In the genomic region with DNA sequence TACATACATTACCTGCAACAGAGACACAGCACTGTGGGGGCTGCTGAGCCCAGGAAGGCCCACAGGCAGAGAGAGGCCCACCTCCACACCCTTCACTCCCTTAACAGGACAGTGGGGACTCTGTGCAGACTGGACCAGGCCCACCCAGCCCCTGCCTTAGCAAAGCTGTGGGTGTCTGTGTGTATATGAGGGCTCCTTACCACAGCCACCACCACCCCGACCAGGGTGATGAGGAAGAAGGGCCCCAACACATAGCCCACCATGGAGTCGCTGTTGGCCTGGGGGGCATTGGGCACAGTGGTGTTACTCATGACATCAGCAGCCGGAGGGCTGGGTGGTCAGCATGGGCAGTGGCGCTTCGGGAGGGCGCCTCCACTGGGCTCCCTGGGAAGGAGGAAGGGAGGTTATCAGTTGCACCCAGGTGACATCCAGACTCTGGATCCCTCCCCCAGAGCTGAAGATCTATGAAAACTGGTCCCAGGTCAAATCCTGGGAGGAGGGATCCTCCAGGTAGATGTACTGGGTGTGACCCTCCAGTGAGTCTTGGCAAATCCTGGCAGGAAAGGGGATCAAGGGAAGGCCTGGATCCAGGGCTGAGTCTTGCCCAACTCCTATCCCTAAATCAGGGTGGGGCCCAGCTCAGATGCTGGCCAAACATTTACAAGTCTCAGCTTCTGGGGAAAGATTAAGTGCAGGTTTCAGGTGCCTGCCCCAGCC, we compare ENCODE assay signal across 8 cellular contexts. TPM values are rescaled to one million over a fixed set of nuclear protein-coding genes. Genes with fewer than 3 reads are reported as not detected.
A peak's percentile ranks its signal among the peaks of the same experiment; 100 is the strongest.
DNase-seq lines count a peak whose midpoint lies in the region; ATAC-seq and TF ChIP-seq lines count a peak whose summit lies in the region.

No MANE protein-coding gene starts in this region.

- H3K36me3 Mint-ChIP-seq in CD4-positive, CD25-positive, alpha-beta regulatory T cell: peaks cover under 1% of the 10 kb centered on the region
- peaks cover 9% of the 10 kb centered on the region for H3K36me3 Mint-ChIP-seq in neural crest cell (ENCODE audit: low read depth)

- H3K9me3 ChIP-seq in CD4-positive, CD25-positive, alpha-beta regulatory T cell (ENCODE audit: control insufficient read depth in 2 of 2, low read length in 2 of 2): no peaks in the 10 kb centered on the region
- H3K9me3 ChIP-seq in KOPT-K1 (ENCODE audit: insufficient read depth, low read length, poor library complexity, severe bottlenecking): no peaks in the 10 kb centered on the region

- TF ChIP-seq CTCF in coronary artery (IDR thresholded peaks at IDR 0.05): no peak
- no peak for TF ChIP-seq CTCF in neural crest cell (conservative IDR thresholded peaks at IDR 0.05)

- peak overlapping the region; percentile 79 for H3K4me3 ChIP-seq in CD4-positive, CD25-positive, alpha-beta regulatory T cell (ENCODE audit: low read depth, low read length)
- peak overlapping the region; percentile 91 for H3K4me3 ChIP-seq in coronary artery

- H3K36me3 ChIP-seq in CD4-positive, CD25-positive, alpha-beta regulatory T cell (ENCODE audit: control insufficient read depth, insufficient read depth, low read length): peaks cover 13% of the 10 kb centered on the region
- H3K36me3 ChIP-seq in KOPT-K1 (ENCODE audit: insufficient read depth, low read length): peaks cover 45% of the 10 kb centered on the region

- ATAC-seq in CD4-positive, CD25-positive, alpha-beta regulatory T cell (ENCODE audit: low read depth in 2 of 2): no peak
- no peak for ATAC-seq in GM21576 (IDR thresholded peaks at IDR 0.05; ENCODE audit: unreplicated experiment)

- peak overlapping the region; percentile 91 to 100 (median 94) for H3K4me3 Mint-ChIP-seq in CD4-positive, CD25-positive, alpha-beta regulatory T cell
- H3K4me3 Mint-ChIP-seq in neural crest cell: peak overlapping the region; percentile 93

- no peaks in the 10 kb centered on the region for H3K27me3 ChIP-seq in CD4-positive, CD25-positive, alpha-beta regulatory T cell (ENCODE audit: control insufficient read depth, insufficient read depth, low read length)

- no peaks in the 10 kb centered on the region for H3K9me3 Mint-ChIP-seq in CD4-positive, CD25-positive, alpha-beta regulatory T cell
- peaks cover 2% of the 10 kb centered on the region for H3K9me3 Mint-ChIP-seq in neural crest cell

- peak overlapping the region; percentile 91 to 96 (median 96) for H3K27ac Mint-ChIP-seq in CD4-positive, CD25-positive, alpha-beta regulatory T cell
- no peak overlapping the region for H3K27ac Mint-ChIP-seq in neural crest cell (ENCODE audit: unreplicated experiment)

- peaks cover 0 to 47% (median 25%) of the 10 kb centered on the region in 4 donors for H3K4me1 Mint-ChIP-seq in CD4-positive, CD25-positive, alpha-beta regulatory T cell
- H3K4me1 Mint-ChIP-seq in neural crest cell: peaks cover 47% of the 10 kb centered on the region

- no peaks in the 10 kb centered on the region for H3K27me3 Mint-ChIP-seq in CD4-positive, CD25-positive, alpha-beta regulatory T cell
- H3K27me3 Mint-ChIP-seq in neural crest cell (ENCODE audit: low read depth): peaks cover 18% of the 10 kb centered on the region

- H3K4me1 ChIP-seq in CD4-positive, CD25-positive, alpha-beta regulatory T cell (ENCODE audit: control insufficient read depth, insufficient read depth, low read length, poor library complexity, severe bottlenecking): peaks cover 29% of the 10 kb centered on the region

- peak overlapping the region; percentile 90 for H3K27ac ChIP-seq in CD4-positive, CD25-positive, alpha-beta regulatory T cell (ENCODE audit: insufficient read depth, low read length, poor library complexity, severe bottlenecking)
- H3K27ac ChIP-seq in KOPT-K1 (ENCODE audit: low read depth, low read length, poor library complexity, severe bottlenecking) (peak overlapping the region; percentile 76), coronary artery (peak overlapping the region; percentile 86 to 95)

- DNase-seq in CD4-positive, CD25-positive, alpha-beta regulatory T cell: no peak
- DNase-seq in coronary artery (ENCODE audit: low spot score): no peak
- DNase-seq in neural crest cell (ENCODE audit: low read depth, low spot score): no peak
- no peak for DNase-seq in activated effector memory CD4-positive, alpha-beta T cell treated with Interleukin-2 at 50 U/mL for 16 hours
- DNase-seq in NCI-H226: no peak
- DNase-seq in SIG-M5 treated with dmso at 0.1 percent for 504 hours (lab: John Stamatoyannopoulos, UW; ENCODE audit: unreplicated experiment): no peak

RNA-seq across cellular contexts. Expression of gene SMIM29, which starts 1.2 kb away (rescaled TPM):
- 29.2 TPM for total RNA-seq in CD4-positive, CD25-positive, alpha-beta regulatory T cell
- polyA plus RNA-seq in CD4-positive, CD25-positive, alpha-beta regulatory T cell: 10 to 100 TPM; 47.7 to 82.3 (median 60.7) TPM
- total RNA-seq in neural crest cell: 13.5 and 13.9 TPM in 2 replicates

RNA-seq across cellular contexts. Expression of gene HMGA1, which starts 11.0 kb away (rescaled TPM):
- total RNA-seq in CD4-positive, CD25-positive, alpha-beta regulatory T cell: 87.2 TPM
- 10 to 100 TPM; 31.6 to 36.2 (median 34.3) TPM for polyA plus RNA-seq in CD4-positive, CD25-positive, alpha-beta regulatory T cell
- 1,143 and 1,176 TPM in 2 replicates for total RNA-seq in neural crest cell

Comparison
In these comparisons a context has a peak if more than half of its experiments do, and no peak if none do; other contexts are left out.
1. RNA of gene HMGA1, which starts 11.0 kb away (total RNA-seq): 1,143 to 1,176 TPM in neural crest cell; 87.2 TPM in CD4-positive, CD25-positive, alpha-beta regulatory T cell (single experiment); every median in the first group is over 10 times any median in the second.
2. Peak in every context shown above with its lines, with median percentiles within 50 percentile points of each other: H3K27ac ChIP-seq.